Comparison of ENCODE assay signal across 15 cellular contexts in genomic region chrX:65726708-65727107, GRCh38. TPM values are rescaled to one million over a fixed set of nuclear protein-coding genes. Genes with fewer than 3 reads are reported as not detected.
A peak's percentile ranks its signal among the peaks of the same experiment; 100 is the strongest.
DNase-seq lines count a peak whose midpoint lies in the region; ATAC-seq and TF ChIP-seq lines count a peak whose summit lies in the region.
"Had no signal": no experiment of that assay in that cellular context is flagged by ENCODE, and none has a peak within 500 bp of the region (broad histone marks: within the 10 kb centered on the region; RNA-seq: fewer than 3 reads in every experiment).

No MANE protein-coding gene starts in this region.

- ATAC-seq in GM23338 (peak; percentile 91), HG03354 (IDR thresholded peaks at IDR 0.05; ENCODE audit: poor library complexity, severe bottlenecking, unreplicated experiment) (no peak)
- ATAC-seq in activated naive CD8-positive, alpha-beta T cell treated with anti-CD3 and anti-CD28 coated beads, Interleukin-2, amount 50 U/mL, for 24 hours, result no peak
- ATAC-seq in naive thymus-derived CD4-positive, alpha-beta T cell, result no peak
- ATAC-seq: right cardiac atrium had no signal

- H3K9me3 ChIP-seq in CD4-positive, alpha-beta memory T cell (ENCODE audit: control insufficient read depth in 1 of 2, low read length in 2 of 2), result no peaks in the 10 kb centered on the region
- no peaks in the 10 kb centered on the region for H3K9me3 ChIP-seq in naive thymus-derived CD4-positive, alpha-beta T cell (ENCODE audit: control insufficient read depth in 2 of 3, low read length in 3 of 3)
- H3K9me3 ChIP-seq: HAP-1 had no signal

- no peak for DNase-seq in CD4-positive, alpha-beta memory T cell
- DNase-seq in GM23338 (ENCODE audit: low spot score) (peak; percentile 17), nephron progenitor cell (no peak), AG08395 (ENCODE audit: low spot score) (no peak)
- DNase-seq in activated naive CD8-positive, alpha-beta T cell treated with anti-CD3 and anti-CD28 coated beads, Interleukin-2, amount 50 U/mL, for 24 hours, result no peak
- DNase-seq in naive thymus-derived CD4-positive, alpha-beta T cell, result no peak
- DNase-seq: effector memory CD4-positive, alpha-beta T cell; NCI-H187 treated with DMSO at 0.1 percent for 48 hours; NCI-H510A; OCI-M1; right cardiac atrium; stimulated activated CD4-positive, alpha-beta T cell treated with anti-CD3 and anti-CD28 coated beads, Interleukin-1b, Interleukin-23, amount 100 ng/mL, for 48 hours had no signal

- no peaks in the 10 kb centered on the region for H3K27me3 Mint-ChIP-seq in CD4-positive, alpha-beta memory T cell
- H3K27me3 Mint-ChIP-seq in GM23338 (ENCODE audit: insufficient read depth, low read depth, poor library complexity), result peaks cover 2% of the 10 kb centered on the region
- H3K27me3 Mint-ChIP-seq in activated naive CD8-positive, alpha-beta T cell treated with anti-CD3 and anti-CD28 coated beads, Interleukin-2, amount 50 U/mL, for 24 hours, result no peaks in the 10 kb centered on the region
- H3K27me3 Mint-ChIP-seq in naive thymus-derived CD4-positive, alpha-beta T cell, result no peaks in the 10 kb centered on the region
- H3K27me3 Mint-ChIP-seq in nephron progenitor cell (ENCODE audit: low read depth, poor library complexity), result peaks cover 3% of the 10 kb centered on the region

- no peaks in the 10 kb centered on the region for H3K27me3 ChIP-seq in CD4-positive, alpha-beta memory T cell (ENCODE audit: insufficient read depth, low read length)
- no peaks in the 10 kb centered on the region for H3K27me3 ChIP-seq in GM23338 (ENCODE audit: insufficient read depth)
- H3K27me3 ChIP-seq in naive thymus-derived CD4-positive, alpha-beta T cell (ENCODE audit: control insufficient read depth in 2 of 2, insufficient read depth in 2 of 2, low read length in 2 of 2), result no peaks in the 10 kb centered on the region

- peaks cover 52 to 83% (median 67%) of the 10 kb centered on the region in 4 donors for H3K4me1 Mint-ChIP-seq in CD4-positive, alpha-beta memory T cell
- peaks cover 21% of the 10 kb centered on the region for H3K4me1 Mint-ChIP-seq in GM23338
- H3K4me1 Mint-ChIP-seq in activated naive CD8-positive, alpha-beta T cell treated with anti-CD3 and anti-CD28 coated beads, Interleukin-2, amount 50 U/mL, for 24 hours, result peaks cover 79% of the 10 kb centered on the region
- H3K4me1 Mint-ChIP-seq in naive thymus-derived CD4-positive, alpha-beta T cell, result peaks cover 37 to 93% (median 83%) of the 10 kb centered on the region in 7 donors
- H3K4me1 Mint-ChIP-seq in nephron progenitor cell, result no peaks in the 10 kb centered on the region

- H3K4me1 ChIP-seq in CD4-positive, alpha-beta memory T cell (ENCODE audit: insufficient read depth, low read length), result peaks cover 83% of the 10 kb centered on the region
- no peaks in the 10 kb centered on the region for H3K4me1 ChIP-seq in GM23338 (ENCODE audit: insufficient read depth)
- H3K4me1 ChIP-seq in naive thymus-derived CD4-positive, alpha-beta T cell (ENCODE audit: control insufficient read depth in 2 of 2, insufficient read depth in 2 of 2, low read length in 2 of 2), result peaks cover 29 to 52% of the 10 kb centered on the region in 2 donors
- H3K4me1 ChIP-seq: HAP-1 had no signal

- H3K9me3 Mint-ChIP-seq in CD4-positive, alpha-beta memory T cell, result peaks cover 0 to 8% (median 0%) of the 10 kb centered on the region in 8 donors
- H3K9me3 Mint-ChIP-seq in GM23338 (peaks cover 3% of the 10 kb centered on the region; the same call in 1 of the 3 replicates), nephron progenitor cell (peaks cover 39% of the 10 kb centered on the region)
- H3K9me3 Mint-ChIP-seq in activated naive CD8-positive, alpha-beta T cell treated with anti-CD3 and anti-CD28 coated beads, Interleukin-2, amount 50 U/mL, for 24 hours, result no peaks in the 10 kb centered on the region
- H3K9me3 Mint-ChIP-seq in naive thymus-derived CD4-positive, alpha-beta T cell, result peaks cover 0 to 8% (median 0%) of the 10 kb centered on the region in 11 donors

- no peak overlapping the region for H2AFZ ChIP-seq in GM23338

- peaks cover 57 to 85% of the 10 kb centered on the region in 2 donors for H3K36me3 Mint-ChIP-seq in CD4-positive, alpha-beta memory T cell
- H3K36me3 Mint-ChIP-seq in GM23338 (ENCODE audit: low read depth) (peaks cover 48% of the 10 kb centered on the region), nephron progenitor cell (ENCODE audit: low read depth) (peaks cover 67% of the 10 kb centered on the region)
- H3K36me3 Mint-ChIP-seq in activated naive CD8-positive, alpha-beta T cell treated with anti-CD3 and anti-CD28 coated beads, Interleukin-2, amount 50 U/mL, for 24 hours (ENCODE audit: low read depth), result peaks cover 82% of the 10 kb centered on the region
- H3K36me3 Mint-ChIP-seq in naive thymus-derived CD4-positive, alpha-beta T cell, result peaks cover 0 to 52% (median 24%) of the 10 kb centered on the region in 5 donors

- no peaks in the 10 kb centered on the region for H3K9me2 ChIP-seq in GM23338 (ENCODE audit: insufficient read depth)

- no peaks in the 10 kb centered on the region for H4K20me1 ChIP-seq in GM23338 (replicated peaks; ENCODE audit: insufficient read depth)

- H3K4me3 ChIP-seq in CD4-positive, alpha-beta memory T cell (ENCODE audit: low read length in 2 of 2), result no peak overlapping the region
- H3K4me3 ChIP-seq in GM23338, result no peak overlapping the region
- no peak overlapping the region for H3K4me3 ChIP-seq in naive thymus-derived CD4-positive, alpha-beta T cell (ENCODE audit: low read length)
- H3K4me3 ChIP-seq: HAP-1 had no signal

- peaks cover 38% of the 10 kb centered on the region for H3K36me3 ChIP-seq in CD4-positive, alpha-beta memory T cell (ENCODE audit: insufficient read depth, low read length)
- H3K36me3 ChIP-seq in GM23338 (ENCODE audit: insufficient read depth), result no peaks in the 10 kb centered on the region
- H3K36me3 ChIP-seq in naive thymus-derived CD4-positive, alpha-beta T cell (ENCODE audit: control insufficient read depth in 2 of 3, insufficient read depth in 3 of 3, low read length in 3 of 3), result peaks cover 10 to 37% (median 26%) of the 10 kb centered on the region in 3 experiments

- intact Hi-C loops in CD4-positive, alpha-beta memory T cell (cut with micrococcal nuclease), result loop anchor here (10.0 kb wide), 1 partner anchor 52 kb away; no protein-coding TSS in a partner anchor
- intact Hi-C loops in naive thymus-derived CD4-positive, alpha-beta T cell (cut with micrococcal nuclease), result no loop called here

- CTCF ChIA-PET in CD4-positive, alpha-beta memory T cell (lab: Charles Lee; ENCODE audit: partially characterized antibody), result interaction anchor here (1.4 kb wide), 1 partner anchor 259 kb away, joined by 3 read pairs; no protein-coding TSS in a partner anchor
- CTCF ChIA-PET in naive thymus-derived CD4-positive, alpha-beta T cell (lab: Charles Lee), result interaction anchor here (0.6 to 0.7 kb wide), 2 partner anchors 71 to 128 kb away, joined by 3 read pairs; no protein-coding TSS in a partner anchor

- H3K4me2 ChIP-seq in GM23338, result no peak overlapping the region

- peak overlapping the region in 2 of 8 donors; percentile 25 to 65 for H3K4me3 Mint-ChIP-seq in CD4-positive, alpha-beta memory T cell
- H3K4me3 Mint-ChIP-seq in GM23338 (no peak overlapping the region), nephron progenitor cell (no peak overlapping the region)
- H3K4me3 Mint-ChIP-seq in activated naive CD8-positive, alpha-beta T cell treated with anti-CD3 and anti-CD28 coated beads, Interleukin-2, amount 50 U/mL, for 24 hours, result no peak overlapping the region
- H3K4me3 Mint-ChIP-seq in naive thymus-derived CD4-positive, alpha-beta T cell, result peak overlapping the region in 5 of 10 donors; percentile 4 to 70 (median 41)

- H3K27ac ChIP-seq in CD4-positive, alpha-beta memory T cell (ENCODE audit: low read depth, low read length), result no peak overlapping the region
- H3K27ac ChIP-seq in GM23338 (ENCODE audit: low read depth), result no peak overlapping the region
- no peak overlapping the region for H3K27ac ChIP-seq in naive thymus-derived CD4-positive, alpha-beta T cell (ENCODE audit: low read depth, low read length)
- H3K27ac ChIP-seq: C4-2B had no signal

- no peaks in the 10 kb centered on the region for H3F3A ChIP-seq in GM23338 (replicated peaks; ENCODE audit: low read depth)

- peak overlapping the region in 6 of 7 donors; percentile 27 to 94 (median 80) for H3K27ac Mint-ChIP-seq in CD4-positive, alpha-beta memory T cell
- H3K27ac Mint-ChIP-seq in GM23338, result peak overlapping the region; percentile 89
- H3K27ac Mint-ChIP-seq in activated naive CD8-positive, alpha-beta T cell treated with anti-CD3 and anti-CD28 coated beads, Interleukin-2, amount 50 U/mL, for 24 hours, result peak overlapping the region; percentile 94
- peak overlapping the region in 8 of 9 donors; percentile 6 to 91 (median 78) for H3K27ac Mint-ChIP-seq in naive thymus-derived CD4-positive, alpha-beta T cell
- H3K27ac Mint-ChIP-seq in nephron progenitor cell, result no peak overlapping the region

- H3K79me2 ChIP-seq in GM23338 (replicated peaks; ENCODE audit: insufficient read depth), result 0 out of 2 replicates have a peak, but pooled peaks cover 7% of the 10 kb centered on the region

- POLR2A ChIA-PET in CD4-positive, alpha-beta memory T cell (lab: Charles Lee; ENCODE audit: partially characterized antibody), result interaction anchor here (1.4 to 1.7 kb wide), 2 partner anchors 20 to 58 kb away, joined by 4 to 5 read pairs; no protein-coding TSS in a partner anchor
- POLR2A ChIA-PET in naive thymus-derived CD4-positive, alpha-beta T cell (lab: Charles Lee), result interaction anchor here (1.2 kb wide), 1 partner anchor 52 kb away, joined by 3 read pairs; no protein-coding TSS in a partner anchor

- TF ChIP-seq CTCF in GM23338 (conservative IDR thresholded peaks at IDR 0.05; ENCODE audit: low read depth in 2 of 2), result no peak
- no peak for TF ChIP-seq CTCF in nephron progenitor cell (IDR thresholded peaks at IDR 0.05)

TF ChIP-seq in GM23338, 12 proteins besides CTCF, POLR2A, EP300 and RAD21 (continues in another document):
- TF ChIP-seq ZNF114 (CRISPR knock-in tag; IDR thresholded peaks at IDR 0.05) (no peak), NANOG (IDR thresholded peaks at IDR 0.05; ENCODE audit: borderline replicate concordance) (no peak)

RNA-seq across cellular contexts. Expression of gene MSN, which starts 59.3 kb away (rescaled TPM):
- total RNA-seq in CD4-positive, alpha-beta memory T cell, result 100 to 1,000 TPM; 334 to 343 TPM
- 100 to 1,000 TPM; 594 to 669 TPM for polyA plus RNA-seq in CD4-positive, alpha-beta memory T cell
- total RNA-seq in GM23338 (2014; rRNA removed; shearing (Covaris generic)), result 111 and 120 TPM in 2 replicates
- 47.5 and 49.2 TPM in 2 replicates for polyA plus RNA-seq in GM23338 (2016; fragmentation: Nextera tagmentation; extraction: Ambion mirVana)
- total RNA-seq in naive thymus-derived CD4-positive, alpha-beta T cell, result 100 to 1,000 TPM; 267 to 635 (median 274) TPM
- 100 to 1,000 TPM; 485 to 550 TPM for polyA plus RNA-seq in naive thymus-derived CD4-positive, alpha-beta T cell
